Comparison of ENCODE assay signal across 1 cellular context in the genomic region with DNA sequence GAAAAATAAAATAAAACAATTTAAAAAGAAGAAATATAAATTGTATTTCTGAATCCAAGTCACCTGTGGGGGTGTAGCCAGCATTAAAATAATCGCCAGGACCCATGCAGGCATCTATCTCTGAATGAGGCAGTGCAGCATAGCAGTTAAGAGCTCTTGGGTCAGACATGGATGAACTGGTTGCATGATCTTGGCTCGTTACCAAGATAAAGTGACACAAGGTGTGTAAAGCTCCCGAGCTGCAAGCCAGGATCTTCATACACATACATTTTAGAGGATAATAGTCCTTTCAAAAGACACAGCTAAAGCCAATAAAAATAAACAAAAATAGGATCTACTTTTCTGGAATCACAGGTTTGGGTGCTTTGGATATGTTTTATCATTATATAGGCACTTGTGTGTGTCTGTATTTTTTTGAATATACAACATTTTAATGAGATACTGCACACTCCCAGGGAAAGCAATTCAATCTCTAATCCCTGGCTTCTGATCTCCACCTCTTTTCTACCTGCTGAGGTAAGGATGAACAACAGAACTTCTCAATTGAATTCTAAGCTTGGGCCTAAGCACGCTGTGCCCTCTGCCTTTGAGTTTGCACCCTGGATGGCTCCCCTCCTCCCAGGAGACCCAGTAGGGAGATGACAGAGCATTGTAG.
TF ChIP-seq lines count a peak whose summit lies in the region.

No MANE protein-coding gene starts in this region.

TF ChIP-seq in HepG2, 621 proteins besides CTCF, POLR2A, EP300 and RAD21:
- TF ChIP-seq, protein P1, sequence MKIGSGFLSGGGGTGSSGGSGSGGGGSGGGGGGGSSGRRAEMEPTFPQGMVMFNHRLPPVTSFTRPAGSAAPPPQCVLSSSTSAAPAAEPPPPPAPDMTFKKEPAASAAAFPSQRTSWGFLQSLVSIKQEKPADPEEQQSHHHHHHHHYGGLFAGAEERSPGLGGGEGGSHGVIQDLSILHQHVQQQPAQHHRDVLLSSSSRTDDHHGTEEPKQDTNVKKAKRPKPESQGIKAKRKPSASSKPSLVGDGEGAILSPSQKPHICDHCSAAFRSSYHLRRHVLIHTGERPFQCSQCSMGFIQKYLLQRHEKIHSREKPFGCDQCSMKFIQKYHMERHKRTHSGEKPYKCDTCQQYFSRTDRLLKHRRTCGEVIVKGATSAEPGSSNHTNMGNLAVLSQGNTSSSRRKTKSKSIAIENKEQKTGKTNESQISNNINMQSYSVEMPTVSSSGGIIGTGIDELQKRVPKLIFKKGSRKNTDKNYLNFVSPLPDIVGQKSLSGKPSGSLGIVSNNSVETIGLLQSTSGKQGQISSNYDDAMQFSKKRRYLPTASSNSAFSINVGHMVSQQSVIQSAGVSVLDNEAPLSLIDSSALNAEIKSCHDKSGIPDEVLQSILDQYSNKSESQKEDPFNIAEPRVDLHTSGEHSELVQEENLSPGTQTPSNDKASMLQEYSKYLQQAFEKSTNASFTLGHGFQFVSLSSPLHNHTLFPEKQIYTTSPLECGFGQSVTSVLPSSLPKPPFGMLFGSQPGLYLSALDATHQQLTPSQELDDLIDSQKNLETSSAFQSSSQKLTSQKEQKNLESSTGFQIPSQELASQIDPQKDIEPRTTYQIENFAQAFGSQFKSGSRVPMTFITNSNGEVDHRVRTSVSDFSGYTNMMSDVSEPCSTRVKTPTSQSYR (CRISPR knock-in tag; IDR thresholded peaks at IDR 0.05; ENCODE audit: borderline replicate concordance), result 0 out of 2 replicates have a peak, but pooled peaks have one; percentile 29
- no peak for TF ChIP-seq JUNB (CRISPR knock-in tag; IDR thresholded peaks at IDR 0.05; ENCODE audit: borderline replicate concordance)
